Comparison of ENCODE assay signal across 34 cellular contexts in the genomic region with DNA sequence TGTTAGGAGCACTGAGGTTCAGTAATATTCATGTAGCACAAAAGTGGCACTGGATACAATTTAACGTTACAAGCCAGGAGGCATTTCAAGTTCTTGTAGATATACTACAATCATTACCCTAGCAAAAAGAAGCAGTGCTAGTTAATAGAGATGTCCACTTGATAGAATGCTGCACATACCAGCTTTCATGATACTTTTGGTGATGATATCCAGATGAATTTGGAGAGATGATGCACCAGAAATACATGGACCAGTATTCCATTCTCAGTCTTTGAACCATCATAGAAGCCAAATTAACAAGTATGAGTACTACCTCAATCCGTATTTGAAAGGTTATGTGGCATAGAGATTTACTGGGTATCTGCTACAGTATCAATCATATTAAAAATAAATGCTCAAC.
"Had no signal": no experiment of that assay in that cellular context is flagged by ENCODE, and none has a peak within 500 bp of the region (broad histone marks: within the 10 kb centered on the region; RNA-seq: fewer than 3 reads in every experiment).

No MANE protein-coding gene starts in this region.

- H3K9me3 ChIP-seq: MG63 had no signal

- H3K27ac ChIP-seq: KMS-11 had no signal

- H3K4me2 ChIP-seq: KMS-11 had no signal

- H3K27me3 ChIP-seq: MG63 had no signal

- H3K4me3 ChIP-seq: MG63 had no signal

- DNase-seq: Karpas-422, Kasumi-1, MG63, MM.1S, MV-4-11, NCI-H1048, NCI-H1092, NCI-H1092 treated with DMSO at 0.1 percent for 48 hours, NCI-H1105, NCI-H1105 treated with DMSO at 0.1 percent for 48 hours, NCI-H1417, NCI-H1417 treated with DMSO at 0.1 percent for 48 hours, NCI-H1436, NCI-H1436 treated with DMSO at 0.1 percent for 48 hours, NCI-H146, NCI-H1694, NCI-H1694 treated with DMSO at 0.1 percent for 48 hours, NCI-H187, NCI-H187 treated with DMSO at 0.1 percent for 48 hours, NCI-H1930, NCI-H2029, NCI-H2029 treated with DMSO at 0.1 percent for 48 hours, NCI-H2081, NCI-H2081 treated with DMSO at 0.1 percent for 48 hours, NCI-H2107, NCI-H2171, NCI-H2171 treated with DMSO at 0.1 percent for 48 hours, NCI-H2227 treated with DMSO at 0.1 percent for 48 hours, NCI-H226, NCI-H446, NCI-H446 treated with DMSO at 0.1 percent for 48 hours, NCI-H510A, NCI-H510A treated with DMSO at 0.1 percent for 48 hours had no signal

- H3K9ac ChIP-seq: KMS-11 had no signal

- H3K36me3 ChIP-seq: MG63 had no signal
